In genomic region chr7:101841328-101841727, GRCh38 we compare ENCODE assay signal across 29 cellular contexts.
"Had no signal": no experiment of that assay in that cellular context is flagged by ENCODE, and none has a peak within 500 bp of the region (broad histone marks: within the 10 kb centered on the region; RNA-seq: fewer than 3 reads in every experiment).

No MANE protein-coding gene starts in this region.

- FAIRE-seq: astrocyte, TTC549 had no signal

- DNase-seq: activated CD4-positive, alpha-beta T cell treated with anti-CD3 and anti-CD28 coated beads for 36 hours; activated CD4-positive, alpha-beta T cell treated with anti-CD3 and anti-CD28 coated beads, Interleukin-2, amount 10 ng/mL, durations not matched to agents 7 days and 5 days; activated CD4-positive, alpha-beta T cell treated with anti-CD3 and anti-CD28 coated beads, Interleukin-2, amount 50 U/mL, for 48 hours; activated CD8-positive, alpha-beta T cell treated with anti-CD3 and anti-CD28 coated beads, Interleukin-2, amount 10 ng/mL, durations not matched to agents 7 days and 5 days; activated gamma-delta T cell treated with Interleukin-2 at 50 U/mL for 16 hours; activated naive CD4-positive, alpha-beta T cell treated with anti-CD3 and anti-CD28 coated beads for 36 hours; activated T-cell treated with anti-CD3 and anti-CD28 coated beads for 4 hours; activated T-cell treated with anti-CD3 and anti-CD28 coated beads, Interleukin-2, amount 50 U/mL, for 4 hours; adrenal gland; body of pancreas; NCI-H1092 treated with DMSO at 0.1 percent for 48 hours; NCI-H1417; NCI-H146; NCI-H187; NCI-H2029 treated with DMSO at 0.1 percent for 48 hours; NCI-H2107; NCI-H2171; NCI-H510A; NCI-H526; NCI-H748 treated with DMSO at 0.1 percent for 48 hours; PC-9; SHP77; SJCRH30 had no signal

- H3K9me3 ChIP-seq: adrenal gland, body of pancreas, breast epithelium, SJCRH30 had no signal

- H3K4me2 ChIP-seq: PC-9 had no signal

- H2AFZ ChIP-seq: PC-9 had no signal

- H3K27me3 ChIP-seq: adrenal gland, body of pancreas, breast epithelium, SJCRH30 had no signal

- H3K27ac ChIP-seq: adrenal gland, body of pancreas, breast epithelium, PC-9, SJCRH30, SK-N-MC had no signal

- ATAC-seq: activated CD4-positive, alpha-beta T cell treated with anti-CD3 and anti-CD28 coated beads for 36 hours; activated CD4-positive, CD25-positive, alpha-beta regulatory T cell treated with anti-CD3 and anti-CD28 coated beads, Interleukin-2, amount 50 U/mL, for 24 hours; activated CD8-positive, alpha-beta T cell treated with anti-CD3 and anti-CD28 coated beads, Interleukin-2, amount 10 ng/mL, durations not matched to agents 7 days and 5 days; activated naive CD4-positive, alpha-beta T cell treated with anti-CD3 and anti-CD28 coated beads, Interleukin-2, amount 50 U/mL, for 72 hours; activated T-cell treated with anti-CD3 and anti-CD28 coated beads, Interleukin-2, amount 50 U/mL, for 4 hours; body of pancreas had no signal

- H3K4me1 ChIP-seq: body of pancreas, breast epithelium, SJCRH30 had no signal

- H3K4me3 ChIP-seq: adrenal gland, body of pancreas, breast epithelium, PC-9, SJCRH30, SK-N-MC had no signal

- H3K36me3 ChIP-seq: adrenal gland, breast epithelium, SJCRH30 had no signal
